ENCODE assay signal across 18 cellular contexts in genomic region chr13:42658019-42658418, GRCh38.
"Had no signal": no experiment of that assay in that cellular context is flagged by ENCODE, and none has a peak within 500 bp of the region (broad histone marks: within the 10 kb centered on the region; RNA-seq: fewer than 3 reads in every experiment).

No MANE protein-coding gene starts in this region.

- H3K27ac ChIP-seq: RWPE1 had no signal

- H3K4me2 ChIP-seq: SK-N-SH had no signal

- H3K9me3 ChIP-seq: SK-N-SH had no signal

- H3K9ac ChIP-seq: SK-N-SH had no signal

- DNase-seq: KBM-7, MV-4-11, NCI-H1048, NCI-H1105, NCI-H1417, NCI-H1436 treated with DMSO at 0.1 percent for 48 hours, NCI-H187, NCI-H2029 treated with DMSO at 0.1 percent for 48 hours, NCI-H2171 treated with DMSO at 0.1 percent for 48 hours, NCI-H345, NCI-H446 treated with DMSO at 0.1 percent for 48 hours, NCI-H510A treated with DMSO at 0.1 percent for 48 hours, NCI-H526, NCI-H774, SHP77, SK-N-SH, SW 1271 had no signal
